In the genomic region with DNA sequence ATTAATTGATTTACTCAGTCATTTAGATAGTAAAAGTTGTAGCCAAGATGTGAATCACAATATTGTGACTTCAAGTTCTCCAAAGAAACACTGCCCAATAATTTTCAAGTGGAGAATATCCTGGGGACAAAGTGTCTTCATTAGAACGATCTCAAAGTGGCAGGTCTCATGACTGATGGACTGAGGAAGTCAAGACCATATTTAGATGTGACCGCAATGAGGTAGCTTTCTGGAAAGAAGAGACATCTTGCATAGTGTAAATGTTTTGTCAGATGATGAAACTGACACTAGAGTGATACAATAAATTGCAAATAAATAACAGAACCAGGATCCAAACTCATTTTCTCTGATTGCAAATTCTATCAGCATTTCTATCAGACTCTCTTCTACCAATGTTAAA, we compare ENCODE assay signal across 16 cellular contexts.
A peak's percentile ranks its signal among the peaks of the same experiment; 100 is the strongest.
DNase-seq lines count a peak whose midpoint lies in the region; ATAC-seq, FAIRE-seq and TF ChIP-seq lines count a peak whose summit lies in the region.
"Had no signal": no experiment of that assay in that cellular context is flagged by ENCODE, and none has a peak within 500 bp of the region (broad histone marks: within the 10 kb centered on the region; RNA-seq: fewer than 3 reads in every experiment).

No MANE protein-coding gene starts in this region.

- FAIRE-seq in H54 (lab: Jason Lieb, UNC), result peak; percentile 36

- H3K4me1 ChIP-seq in vagina (no peaks in the 10 kb centered on the region), BE2C (no peaks in the 10 kb centered on the region)
- H3K4me1 ChIP-seq: BLaER1 treated with 17β-estradiol and CSF1 and Interleukin-3, amounts not matched to agents 10 nM and 100 nM had no signal

- intact Hi-C loops in vagina (cut with DNase I), result no loop called here

- ATAC-seq in HG03520 (IDR thresholded peaks at IDR 0.05; ENCODE audit: unreplicated experiment), result peak; percentile 44
- no peak for ATAC-seq in GM18498 (IDR thresholded peaks at IDR 0.05; ENCODE audit: unreplicated experiment)
- ATAC-seq: CD8-positive, alpha-beta T cell had no signal

- no peaks in the 10 kb centered on the region for H3K27me3 ChIP-seq in vagina
- H3K27me3 ChIP-seq in BE2C, result no peaks in the 10 kb centered on the region
- H3K27me3 ChIP-seq: BLaER1 treated with 17β-estradiol and CSF1 and Interleukin-3, amounts not matched to agents 10 nM and 100 nM had no signal

- H3K36me3 ChIP-seq in vagina, result no peaks in the 10 kb centered on the region
- no peaks in the 10 kb centered on the region for H3K36me3 ChIP-seq in BE2C
- H3K36me3 ChIP-seq: BLaER1 treated with 17β-estradiol and CSF1 and Interleukin-3, amounts not matched to agents 10 nM and 100 nM had no signal

- no peak overlapping the region for H3K27ac ChIP-seq in vagina
- H3K27ac ChIP-seq: BLaER1 treated with 17β-estradiol and CSF1 and Interleukin-3, amounts not matched to agents 10 nM and 100 nM; GM23248 had no signal

- TF ChIP-seq POLR2A in H54 (IDR thresholded peaks at IDR 0.05; ENCODE audit: low read depth, low read length), result no peak
- TF ChIP-seq POLR2A in vagina (IDR thresholded peaks at IDR 0.05), result no peak

- H3K4me3 ChIP-seq in vagina (no peak overlapping the region), BE2C (ENCODE audit: low read depth, low read length) (no peak overlapping the region)
- H3K4me3 ChIP-seq: BLaER1 treated with 17β-estradiol and CSF1 and Interleukin-3, amounts not matched to agents 10 nM and 100 nM; GM23248 had no signal

- H3K9me3 ChIP-seq in vagina, result no peaks in the 10 kb centered on the region
- H3K9me3 ChIP-seq in BE2C, result no peaks in the 10 kb centered on the region
- H3K9me3 ChIP-seq: BLaER1 treated with 17β-estradiol and CSF1 and Interleukin-3, amounts not matched to agents 10 nM and 100 nM had no signal

- DNase-seq in NOMO-1 treated with DMSO at 0.1 percent for 48 hours (lab: John Stamatoyannopoulos, UW; ENCODE audit: unreplicated experiment), result peak; percentile 12
- DNase-seq in NOMO-1 treated with dmso at 0.1 percent for 144 hours (lab: John Stamatoyannopoulos, UW; ENCODE audit: unreplicated experiment), result no peak
- no peak for DNase-seq in H54 (ENCODE audit: insufficient read length, low spot score)
- DNase-seq in vagina (ENCODE audit: extremely low spot score in 2 of 2), result no peak
- DNase-seq in BE2C, result no peak
- DNase-seq: 8988T; Calu3; CD8-positive, alpha-beta T cell; DMS79 treated with DMSO at 0.1 percent for 48 hours; GF-D8; GM23248; HCEC 1CT; KG1 had no signal

- no peak for TF ChIP-seq CTCF in vagina (IDR thresholded peaks at IDR 0.05)
- TF ChIP-seq CTCF in BE2C (IDR thresholded peaks at IDR 0.05; ENCODE audit: low read depth, low read length), result no peak
